22 cellular contexts compared by ENCODE assay signal in genomic region chr13:98842074-98842473, GRCh38.
DNase-seq lines count a peak whose midpoint lies in the region; ATAC-seq and TF ChIP-seq lines count a peak whose summit lies in the region.
"Had no signal": no experiment of that assay in that cellular context is flagged by ENCODE, and none has a peak within 500 bp of the region (broad histone marks: within the 10 kb centered on the region; RNA-seq: fewer than 3 reads in every experiment).

No MANE protein-coding gene starts in this region.

- H3K27me3 Mint-ChIP-seq in CD14-positive monocyte (ENCODE audit: low read depth in 3 of 3): peaks cover 7 to 23% (median 12%) of the 10 kb centered on the region in 3 donors
- H3K27me3 Mint-ChIP-seq: activated CD8-positive, alpha-beta memory T cell treated with anti-CD3 and anti-CD28 coated beads, Interleukin-2, amount 10 ng/mL, durations not matched to agents 7 days and 5 days; activated naive CD8-positive, alpha-beta T cell had no signal

- no peaks in the 10 kb centered on the region for H3K9me3 ChIP-seq in psoas muscle
- H3K9me3 ChIP-seq: esophagus muscularis mucosa, left lung, suprapubic skin had no signal

- no peak overlapping the region for H3K4me3 ChIP-seq in psoas muscle
- H3K4me3 ChIP-seq: esophagus muscularis mucosa, left lung, smooth muscle cell, suprapubic skin had no signal

- H3K36me3 ChIP-seq in psoas muscle (ENCODE audit: insufficient read depth in 1 of 2, low read depth in 1 of 2): peaks cover 0 to 8% of the 10 kb centered on the region in 2 donors

- intact Hi-C loops in CD14-positive monocyte (cut with micrococcal nuclease) (loop anchor here in 1 of 2 donors (10.0 kb wide), 1 partner anchor 397 kb away; no protein-coding TSS in a partner anchor), psoas muscle (cut with DNase I) (loop anchor here in 1 of 2 donors (5.0 to 10.0 kb wide), 3 partner anchors 190 to 990 kb away; no protein-coding TSS in a partner anchor)

- no peak overlapping the region for H3K27ac Mint-ChIP-seq in CD14-positive monocyte
- H3K27ac Mint-ChIP-seq: activated naive CD8-positive, alpha-beta T cell; endodermal cell; stimulated activated effector memory CD8-positive, alpha-beta T cell treated with anti-CD3 and anti-CD28 coated beads, Interleukin-12 subunit alpha, Interleukin-12 subunit beta, amount 100 ng/mL, for 72 hours; T-helper 2 cell treated with Interferon-gamma antibody and Interleukin-4, amounts not matched to agents 5 μg/mL and 100 μg/mL, for 36 hours had no signal

- H3K4me1 Mint-ChIP-seq in CD14-positive monocyte: no peaks in the 10 kb centered on the region
- H3K4me1 Mint-ChIP-seq: stimulated activated effector memory CD8-positive, alpha-beta T cell treated with anti-CD3 and anti-CD28 coated beads, Interleukin-12 subunit alpha, Interleukin-12 subunit beta, amount 100 ng/mL, for 72 hours had no signal

- DNase-seq in DMS53 (lab: John Stamatoyannopoulos, UW): peak; percentile 85
- DNase-seq in NCI-H1417 treated with DMSO at 0.1 percent for 48 hours (lab: John Stamatoyannopoulos, UW): peak; percentile 83
- DNase-seq in NCI-H2196 treated with DMSO at 0.1 percent for 48 hours (lab: John Stamatoyannopoulos, UW; ENCODE audit: unreplicated experiment): peak; percentile 0
- peak; percentile 96 for DNase-seq in SHP77 (lab: John Stamatoyannopoulos, UW)
- DNase-seq in CD14-positive monocyte (ENCODE audit: low spot score): no peak
- no peak for DNase-seq in psoas muscle
- no peak for DNase-seq in activated CD8-positive, alpha-beta memory T cell treated with anti-CD3 and anti-CD28 coated beads, Interleukin-2, amount 50 U/mL, for 4 hours
- DNase-seq: ACHN; activated CD4-positive, alpha-beta T cell treated with anti-CD3 and anti-CD28 coated beads, Interleukin-2, amount 50 U/mL, for 1 hour; aorta; cortex of kidney; left lung; stimulated activated CD4-positive, alpha-beta T cell treated with anti-CD3 and anti-CD28 coated beads, Interleukin-2, amount 100 ng/mL, for 48 hours had no signal

- H3K27ac ChIP-seq in psoas muscle: no peak overlapping the region
- H3K27ac ChIP-seq: esophagus muscularis mucosa, HL-60, left lung, suprapubic skin had no signal

- H3K4me1 ChIP-seq in psoas muscle: no peaks in the 10 kb centered on the region
- H3K4me1 ChIP-seq: suprapubic skin had no signal

- H3K36me3 Mint-ChIP-seq in CD14-positive monocyte: no peaks in the 10 kb centered on the region

- H3K4me3 Mint-ChIP-seq in CD14-positive monocyte: no peak overlapping the region
- H3K4me3 Mint-ChIP-seq: activated CD8-positive, alpha-beta memory T cell treated with anti-CD3 and anti-CD28 coated beads, Interleukin-2, amount 10 ng/mL, durations not matched to agents 7 days and 5 days; activated naive CD8-positive, alpha-beta T cell; endodermal cell; stimulated activated effector memory CD8-positive, alpha-beta T cell treated with anti-CD3 and anti-CD28 coated beads, Interleukin-12 subunit alpha, Interleukin-12 subunit beta, amount 100 ng/mL, for 72 hours; T-helper 2 cell treated with Interferon-gamma antibody and Interleukin-4, amounts not matched to agents 5 μg/mL and 100 μg/mL, for 36 hours had no signal

- peaks cover 0 to 2% (median 0%) of the 10 kb centered on the region in 7 donors for H3K9me3 Mint-ChIP-seq in CD14-positive monocyte
- H3K9me3 Mint-ChIP-seq: endodermal cell; stimulated activated effector memory CD8-positive, alpha-beta T cell treated with anti-CD3 and anti-CD28 coated beads, Interleukin-12 subunit alpha, Interleukin-12 subunit beta, amount 100 ng/mL, for 72 hours; T-helper 2 cell treated with Interferon-gamma antibody and Interleukin-4, amounts not matched to agents 5 μg/mL and 100 μg/mL, for 36 hours had no signal

- ATAC-seq in psoas muscle: no peak

- WGBS in psoas muscle, 3 donors: 61 to 76% (median 71%) methylated on average over 2 of the region's 2 CpGs

- no peak for TF ChIP-seq CTCF in CD14-positive monocyte (IDR thresholded peaks at IDR 0.05)
- no peak for TF ChIP-seq CTCF in psoas muscle (IDR thresholded peaks at IDR 0.05)

- H3K27me3 ChIP-seq in psoas muscle (ENCODE audit: insufficient read depth in 3 of 3, low read length in 2 of 3): no peaks in the 10 kb centered on the region
- H3K27me3 ChIP-seq: esophagus muscularis mucosa, left lung, suprapubic skin had no signal

Comparison
In these comparisons a context has a peak if more than half of its experiments do, and no peak if none do; other contexts are left out.
1. DNase-seq: peak in DMS53 (single experiment), NCI-H1417 treated with DMSO at 0.1 percent for 48 hours (single experiment), NCI-H2196 treated with DMSO at 0.1 percent for 48 hours (single experiment) and SHP77 (2 of 2); none in CD14-positive monocyte (single experiment), psoas muscle (0 of 2) and activated CD8-positive, alpha-beta memory T cell treated with anti-CD3 and anti-CD28 coated beads, Interleukin-2, amount 50 U/mL, for 4 hours (single experiment).